In the genomic region with DNA sequence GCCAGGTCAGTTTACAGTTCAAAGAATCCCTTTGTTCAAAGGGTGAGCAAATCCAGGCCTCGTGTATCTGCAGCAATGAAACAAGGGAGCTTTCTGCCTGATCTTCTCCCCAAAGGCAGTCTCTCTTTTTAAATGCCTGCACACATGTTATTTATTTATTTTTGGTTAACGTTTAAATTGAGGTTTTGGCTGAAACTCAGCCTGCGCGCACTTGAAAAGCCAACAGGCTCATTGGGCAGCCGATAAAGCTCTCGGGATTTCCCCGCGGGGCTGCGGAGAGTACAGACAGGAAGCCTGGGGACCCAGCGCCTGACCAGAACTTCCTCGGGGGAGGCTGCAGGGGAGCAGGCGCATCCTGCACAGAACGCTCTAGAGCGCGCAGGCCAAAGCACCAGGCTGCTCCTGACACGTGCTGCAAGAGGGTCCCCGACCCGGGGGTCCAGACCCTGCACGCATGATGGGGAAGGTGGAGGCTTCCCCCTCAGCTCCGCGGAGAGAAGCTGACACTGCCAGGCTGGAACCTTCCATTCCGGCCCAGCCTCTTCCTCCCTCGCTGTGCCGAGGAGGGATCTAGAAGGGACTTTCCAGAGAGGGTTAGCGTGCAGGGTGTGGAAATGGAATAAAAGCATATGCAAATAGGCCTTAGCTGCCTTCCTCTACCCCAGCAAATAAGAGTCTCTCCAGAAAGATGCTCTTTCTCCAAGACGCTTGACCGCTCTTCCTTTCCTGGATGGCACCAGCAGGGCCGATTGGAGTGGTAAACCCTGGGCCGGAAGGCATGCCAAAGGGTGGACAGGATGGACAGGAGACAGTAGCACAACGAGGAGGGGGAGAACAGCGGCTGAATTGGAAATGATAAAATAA, we compare ENCODE assay signal across 1 cellular context.
A peak's percentile ranks its signal among the peaks of the same experiment; 100 is the strongest.
TF ChIP-seq lines count a peak whose summit lies in the region.

No MANE protein-coding gene starts in this region.

TF ChIP-seq in SK-N-SH, 30 proteins besides CTCF, POLR2A, EP300 and RAD21 (continued from another document):
- TF ChIP-seq MXI1 (IDR thresholded peaks at IDR 0.05; ENCODE audit: low read depth, low read length) (no peak), SMC3 (IDR thresholded peaks at IDR 0.05; ENCODE audit: low read depth, low read length) (no peak), TCF12 (IDR thresholded peaks at IDR 0.05) (peak; percentile 85), GATA2 (CRISPR knock-in tag; IDR thresholded peaks at IDR 0.05) (no peak), NFIC (IDR thresholded peaks at IDR 0.05; ENCODE audit: borderline replicate concordance) (peak; percentile 58; the same call in 1 of the 2 replicates), MEF2A (IDR thresholded peaks at IDR 0.05; ENCODE audit: borderline replicate concordance, low read depth) (peak; percentile 26; the same call in 1 of the 2 replicates)
- TF ChIP-seq, protein P1, sequence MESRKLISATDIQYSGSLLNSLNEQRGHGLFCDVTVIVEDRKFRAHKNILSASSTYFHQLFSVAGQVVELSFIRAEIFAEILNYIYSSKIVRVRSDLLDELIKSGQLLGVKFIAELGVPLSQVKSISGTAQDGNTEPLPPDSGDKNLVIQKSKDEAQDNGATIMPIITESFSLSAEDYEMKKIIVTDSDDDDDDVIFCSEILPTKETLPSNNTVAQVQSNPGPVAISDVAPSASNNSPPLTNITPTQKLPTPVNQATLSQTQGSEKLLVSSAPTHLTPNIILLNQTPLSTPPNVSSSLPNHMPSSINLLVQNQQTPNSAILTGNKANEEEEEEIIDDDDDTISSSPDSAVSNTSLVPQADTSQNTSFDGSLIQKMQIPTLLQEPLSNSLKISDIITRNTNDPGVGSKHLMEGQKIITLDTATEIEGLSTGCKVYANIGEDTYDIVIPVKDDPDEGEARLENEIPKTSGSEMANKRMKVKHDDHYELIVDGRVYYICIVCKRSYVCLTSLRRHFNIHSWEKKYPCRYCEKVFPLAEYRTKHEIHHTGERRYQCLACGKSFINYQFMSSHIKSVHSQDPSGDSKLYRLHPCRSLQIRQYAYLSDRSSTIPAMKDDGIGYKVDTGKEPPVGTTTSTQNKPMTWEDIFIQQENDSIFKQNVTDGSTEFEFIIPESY (IDR thresholded peaks at IDR 0.05; ENCODE audit: borderline replicate concordance, low read depth) = no peak
